In genomic region chr1:3618904-3619671, GRCh38 we compare ENCODE assay signal across 1 cellular context.
TF ChIP-seq lines count a peak whose summit lies in the region.

No MANE protein-coding gene starts in this region.

TF ChIP-seq in GM23338, 12 proteins besides CTCF, POLR2A, EP300 and RAD21 (continued from another document):
- TF ChIP-seq, protein P1, sequence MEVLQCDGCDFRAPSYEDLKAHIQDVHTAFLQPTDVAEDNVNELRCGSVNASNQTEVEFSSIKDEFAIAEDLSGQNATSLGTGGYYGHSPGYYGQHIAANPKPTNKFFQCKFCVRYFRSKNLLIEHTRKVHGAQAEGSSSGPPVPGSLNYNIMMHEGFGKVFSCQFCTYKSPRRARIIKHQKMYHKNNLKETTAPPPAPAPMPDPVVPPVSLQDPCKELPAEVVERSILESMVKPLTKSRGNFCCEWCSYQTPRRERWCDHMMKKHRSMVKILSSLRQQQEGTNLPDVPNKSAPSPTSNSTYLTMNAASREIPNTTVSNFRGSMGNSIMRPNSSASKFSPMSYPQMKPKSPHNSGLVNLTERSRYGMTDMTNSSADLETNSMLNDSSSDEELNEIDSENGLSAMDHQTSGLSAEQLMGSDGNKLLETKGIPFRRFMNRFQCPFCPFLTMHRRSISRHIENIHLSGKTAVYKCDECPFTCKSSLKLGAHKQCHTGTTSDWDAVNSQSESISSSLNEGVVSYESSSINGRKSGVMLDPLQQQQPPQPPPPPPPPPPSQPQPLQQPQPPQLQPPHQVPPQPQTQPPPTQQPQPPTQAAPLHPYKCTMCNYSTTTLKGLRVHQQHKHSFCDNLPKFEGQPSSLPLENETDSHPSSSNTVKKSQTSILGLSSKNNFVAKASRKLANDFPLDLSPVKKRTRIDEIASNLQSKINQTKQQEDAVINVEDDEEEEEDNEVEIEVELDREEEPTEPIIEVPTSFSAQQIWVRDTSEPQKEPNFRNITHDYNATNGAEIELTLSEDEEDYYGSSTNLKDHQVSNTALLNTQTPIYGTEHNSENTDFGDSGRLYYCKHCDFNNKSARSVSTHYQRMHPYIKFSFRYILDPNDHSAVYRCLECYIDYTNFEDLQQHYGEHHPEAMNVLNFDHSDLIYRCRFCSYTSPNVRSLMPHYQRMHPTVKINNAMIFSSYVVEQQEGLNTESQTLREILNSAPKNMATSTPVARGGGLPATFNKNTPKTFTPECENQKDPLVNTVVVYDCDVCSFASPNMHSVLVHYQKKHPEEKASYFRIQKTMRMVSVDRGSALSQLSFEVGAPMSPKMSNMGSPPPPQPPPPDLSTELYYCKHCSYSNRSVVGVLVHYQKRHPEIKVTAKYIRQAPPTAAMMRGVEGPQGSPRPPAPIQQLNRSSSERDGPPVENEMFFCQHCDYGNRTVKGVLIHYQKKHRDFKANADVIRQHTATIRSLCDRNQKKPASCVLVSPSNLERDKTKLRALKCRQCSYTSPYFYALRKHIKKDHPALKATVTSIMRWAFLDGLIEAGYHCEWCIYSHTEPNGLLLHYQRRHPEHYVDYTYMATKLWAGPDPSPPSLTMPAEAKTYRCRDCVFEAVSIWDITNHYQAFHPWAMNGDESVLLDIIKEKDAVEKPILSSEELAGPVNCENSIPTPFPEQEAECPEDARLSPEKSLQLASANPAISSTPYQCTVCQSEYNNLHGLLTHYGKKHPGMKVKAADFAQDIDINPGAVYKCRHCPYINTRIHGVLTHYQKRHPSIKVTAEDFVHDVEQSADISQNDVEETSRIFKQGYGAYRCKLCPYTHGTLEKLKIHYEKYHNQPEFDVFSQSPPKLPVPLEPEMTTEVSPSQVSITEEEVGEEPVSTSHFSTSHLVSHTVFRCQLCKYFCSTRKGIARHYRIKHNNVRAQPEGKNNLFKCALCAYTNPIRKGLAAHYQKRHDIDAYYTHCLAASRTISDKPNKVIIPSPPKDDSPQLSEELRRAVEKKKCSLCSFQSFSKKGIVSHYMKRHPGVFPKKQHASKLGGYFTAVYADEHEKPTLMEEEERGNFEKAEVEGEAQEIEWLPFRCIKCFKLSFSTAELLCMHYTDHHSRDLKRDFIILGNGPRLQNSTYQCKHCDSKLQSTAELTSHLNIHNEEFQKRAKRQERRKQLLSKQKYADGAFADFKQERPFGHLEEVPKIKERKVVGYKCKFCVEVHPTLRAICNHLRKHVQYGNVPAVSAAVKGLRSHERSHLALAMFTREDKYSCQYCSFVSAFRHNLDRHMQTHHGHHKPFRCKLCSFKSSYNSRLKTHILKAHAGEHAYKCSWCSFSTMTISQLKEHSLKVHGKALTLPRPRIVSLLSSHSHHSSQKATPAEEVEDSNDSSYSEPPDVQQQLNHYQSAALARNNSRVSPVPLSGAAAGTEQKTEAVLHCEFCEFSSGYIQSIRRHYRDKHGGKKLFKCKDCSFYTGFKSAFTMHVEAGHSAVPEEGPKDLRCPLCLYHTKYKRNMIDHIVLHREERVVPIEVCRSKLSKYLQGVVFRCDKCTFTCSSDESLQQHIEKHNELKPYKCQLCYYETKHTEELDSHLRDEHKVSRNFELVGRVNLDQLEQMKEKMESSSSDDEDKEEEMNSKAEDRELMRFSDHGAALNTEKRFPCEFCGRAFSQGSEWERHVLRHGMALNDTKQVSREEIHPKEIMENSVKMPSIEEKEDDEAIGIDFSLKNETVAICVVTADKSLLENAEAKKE (CRISPR knock-in tag; IDR thresholded peaks at IDR 0.05), result no peak
- TF ChIP-seq POLR2AphosphoS5 (IDR thresholded peaks at IDR 0.05; ENCODE audit: low read depth) (no peak), JUNB (IDR thresholded peaks at IDR 0.05; ENCODE audit: unreplicated experiment) (no peak), EZH2 (IDR thresholded peaks at IDR 0.05; ENCODE audit: low read depth, unreplicated experiment) (no peak), EZH2phosphoT487 (IDR thresholded peaks at IDR 0.05; ENCODE audit: unreplicated experiment) (no peak), CREB1 (CRISPR knock-in tag; IDR thresholded peaks at IDR 0.05; ENCODE audit: low read depth) (no peak), ETS1 (IDR thresholded peaks at IDR 0.05) (no peak), ZNF331 (CRISPR knock-in tag; IDR thresholded peaks at IDR 0.05; ENCODE audit: low read depth) (no peak)
